Comparison of ENCODE assay signal across 1 cellular context in the genomic region with DNA sequence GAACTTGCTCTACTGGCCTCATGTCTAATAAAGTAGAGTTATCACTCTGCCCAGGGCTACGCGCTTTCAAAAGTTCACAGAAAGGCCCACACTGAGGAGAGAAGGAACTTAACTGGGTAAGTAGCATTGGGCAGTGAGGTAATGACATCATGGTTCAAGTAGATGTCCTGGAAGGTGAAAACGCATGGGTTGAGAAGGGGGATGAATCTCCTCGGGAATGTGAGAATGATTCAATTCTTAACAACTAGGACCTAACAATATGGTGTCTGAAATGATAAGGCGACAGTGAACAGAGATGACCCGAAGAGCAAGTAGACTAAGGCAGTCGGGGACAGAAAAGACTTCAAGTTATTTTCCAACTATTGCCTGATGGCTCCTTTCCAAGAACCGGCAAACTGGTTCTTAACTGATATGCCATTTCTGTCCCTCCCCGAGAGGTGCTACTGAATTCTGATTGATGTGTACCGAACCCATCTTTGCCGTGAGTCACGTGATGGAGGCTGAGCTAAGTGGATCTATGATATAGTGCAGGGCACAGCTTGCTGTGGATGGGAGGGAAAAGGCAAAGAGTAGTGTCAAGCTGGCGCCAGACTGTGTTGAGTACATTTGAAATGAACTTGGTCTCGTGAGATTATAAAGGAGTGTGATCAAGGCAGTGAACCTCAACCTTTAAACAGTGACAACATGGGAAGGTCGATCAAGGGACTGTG.
TF ChIP-seq lines count a peak whose summit lies in the region.

No MANE protein-coding gene starts in this region.

TF ChIP-seq in GM23338, 12 proteins besides CTCF, POLR2A, EP300 and RAD21:
- TF ChIP-seq, protein P1, sequence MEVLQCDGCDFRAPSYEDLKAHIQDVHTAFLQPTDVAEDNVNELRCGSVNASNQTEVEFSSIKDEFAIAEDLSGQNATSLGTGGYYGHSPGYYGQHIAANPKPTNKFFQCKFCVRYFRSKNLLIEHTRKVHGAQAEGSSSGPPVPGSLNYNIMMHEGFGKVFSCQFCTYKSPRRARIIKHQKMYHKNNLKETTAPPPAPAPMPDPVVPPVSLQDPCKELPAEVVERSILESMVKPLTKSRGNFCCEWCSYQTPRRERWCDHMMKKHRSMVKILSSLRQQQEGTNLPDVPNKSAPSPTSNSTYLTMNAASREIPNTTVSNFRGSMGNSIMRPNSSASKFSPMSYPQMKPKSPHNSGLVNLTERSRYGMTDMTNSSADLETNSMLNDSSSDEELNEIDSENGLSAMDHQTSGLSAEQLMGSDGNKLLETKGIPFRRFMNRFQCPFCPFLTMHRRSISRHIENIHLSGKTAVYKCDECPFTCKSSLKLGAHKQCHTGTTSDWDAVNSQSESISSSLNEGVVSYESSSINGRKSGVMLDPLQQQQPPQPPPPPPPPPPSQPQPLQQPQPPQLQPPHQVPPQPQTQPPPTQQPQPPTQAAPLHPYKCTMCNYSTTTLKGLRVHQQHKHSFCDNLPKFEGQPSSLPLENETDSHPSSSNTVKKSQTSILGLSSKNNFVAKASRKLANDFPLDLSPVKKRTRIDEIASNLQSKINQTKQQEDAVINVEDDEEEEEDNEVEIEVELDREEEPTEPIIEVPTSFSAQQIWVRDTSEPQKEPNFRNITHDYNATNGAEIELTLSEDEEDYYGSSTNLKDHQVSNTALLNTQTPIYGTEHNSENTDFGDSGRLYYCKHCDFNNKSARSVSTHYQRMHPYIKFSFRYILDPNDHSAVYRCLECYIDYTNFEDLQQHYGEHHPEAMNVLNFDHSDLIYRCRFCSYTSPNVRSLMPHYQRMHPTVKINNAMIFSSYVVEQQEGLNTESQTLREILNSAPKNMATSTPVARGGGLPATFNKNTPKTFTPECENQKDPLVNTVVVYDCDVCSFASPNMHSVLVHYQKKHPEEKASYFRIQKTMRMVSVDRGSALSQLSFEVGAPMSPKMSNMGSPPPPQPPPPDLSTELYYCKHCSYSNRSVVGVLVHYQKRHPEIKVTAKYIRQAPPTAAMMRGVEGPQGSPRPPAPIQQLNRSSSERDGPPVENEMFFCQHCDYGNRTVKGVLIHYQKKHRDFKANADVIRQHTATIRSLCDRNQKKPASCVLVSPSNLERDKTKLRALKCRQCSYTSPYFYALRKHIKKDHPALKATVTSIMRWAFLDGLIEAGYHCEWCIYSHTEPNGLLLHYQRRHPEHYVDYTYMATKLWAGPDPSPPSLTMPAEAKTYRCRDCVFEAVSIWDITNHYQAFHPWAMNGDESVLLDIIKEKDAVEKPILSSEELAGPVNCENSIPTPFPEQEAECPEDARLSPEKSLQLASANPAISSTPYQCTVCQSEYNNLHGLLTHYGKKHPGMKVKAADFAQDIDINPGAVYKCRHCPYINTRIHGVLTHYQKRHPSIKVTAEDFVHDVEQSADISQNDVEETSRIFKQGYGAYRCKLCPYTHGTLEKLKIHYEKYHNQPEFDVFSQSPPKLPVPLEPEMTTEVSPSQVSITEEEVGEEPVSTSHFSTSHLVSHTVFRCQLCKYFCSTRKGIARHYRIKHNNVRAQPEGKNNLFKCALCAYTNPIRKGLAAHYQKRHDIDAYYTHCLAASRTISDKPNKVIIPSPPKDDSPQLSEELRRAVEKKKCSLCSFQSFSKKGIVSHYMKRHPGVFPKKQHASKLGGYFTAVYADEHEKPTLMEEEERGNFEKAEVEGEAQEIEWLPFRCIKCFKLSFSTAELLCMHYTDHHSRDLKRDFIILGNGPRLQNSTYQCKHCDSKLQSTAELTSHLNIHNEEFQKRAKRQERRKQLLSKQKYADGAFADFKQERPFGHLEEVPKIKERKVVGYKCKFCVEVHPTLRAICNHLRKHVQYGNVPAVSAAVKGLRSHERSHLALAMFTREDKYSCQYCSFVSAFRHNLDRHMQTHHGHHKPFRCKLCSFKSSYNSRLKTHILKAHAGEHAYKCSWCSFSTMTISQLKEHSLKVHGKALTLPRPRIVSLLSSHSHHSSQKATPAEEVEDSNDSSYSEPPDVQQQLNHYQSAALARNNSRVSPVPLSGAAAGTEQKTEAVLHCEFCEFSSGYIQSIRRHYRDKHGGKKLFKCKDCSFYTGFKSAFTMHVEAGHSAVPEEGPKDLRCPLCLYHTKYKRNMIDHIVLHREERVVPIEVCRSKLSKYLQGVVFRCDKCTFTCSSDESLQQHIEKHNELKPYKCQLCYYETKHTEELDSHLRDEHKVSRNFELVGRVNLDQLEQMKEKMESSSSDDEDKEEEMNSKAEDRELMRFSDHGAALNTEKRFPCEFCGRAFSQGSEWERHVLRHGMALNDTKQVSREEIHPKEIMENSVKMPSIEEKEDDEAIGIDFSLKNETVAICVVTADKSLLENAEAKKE (CRISPR knock-in tag; IDR thresholded peaks at IDR 0.05): no peak
- TF ChIP-seq NANOG (IDR thresholded peaks at IDR 0.05; ENCODE audit: borderline replicate concordance) (no peak), EZH2 (IDR thresholded peaks at IDR 0.05; ENCODE audit: low read depth, unreplicated experiment) (no peak), CREB1 (CRISPR knock-in tag; IDR thresholded peaks at IDR 0.05; ENCODE audit: low read depth) (no peak), STAT1 (IDR thresholded peaks at IDR 0.05; ENCODE audit: unreplicated experiment) (no peak), POLR2AphosphoS5 (IDR thresholded peaks at IDR 0.05; ENCODE audit: low read depth) (no peak), REST (IDR thresholded peaks at IDR 0.05; ENCODE audit: unreplicated experiment) (no peak), ZNF114 (CRISPR knock-in tag; IDR thresholded peaks at IDR 0.05) (no peak), ZNF331 (CRISPR knock-in tag; IDR thresholded peaks at IDR 0.05; ENCODE audit: low read depth) (no peak), EZH2phosphoT487 (IDR thresholded peaks at IDR 0.05; ENCODE audit: unreplicated experiment) (no peak), JUNB (IDR thresholded peaks at IDR 0.05; ENCODE audit: unreplicated experiment) (no peak)
- TF ChIP-seq, protein P2, sequence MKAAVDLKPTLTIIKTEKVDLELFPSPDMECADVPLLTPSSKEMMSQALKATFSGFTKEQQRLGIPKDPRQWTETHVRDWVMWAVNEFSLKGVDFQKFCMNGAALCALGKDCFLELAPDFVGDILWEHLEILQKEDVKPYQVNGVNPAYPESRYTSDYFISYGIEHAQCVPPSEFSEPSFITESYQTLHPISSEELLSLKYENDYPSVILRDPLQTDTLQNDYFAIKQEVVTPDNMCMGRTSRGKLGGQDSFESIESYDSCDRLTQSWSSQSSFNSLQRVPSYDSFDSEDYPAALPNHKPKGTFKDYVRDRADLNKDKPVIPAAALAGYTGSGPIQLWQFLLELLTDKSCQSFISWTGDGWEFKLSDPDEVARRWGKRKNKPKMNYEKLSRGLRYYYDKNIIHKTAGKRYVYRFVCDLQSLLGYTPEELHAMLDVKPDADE (IDR thresholded peaks at IDR 0.05): no peak
